In genomic region chr22:30564766-30565118, GRCh38 we compare ENCODE assay signal across 16 cellular contexts. TPM values are rescaled to one million over a fixed set of nuclear protein-coding genes. Genes with fewer than 3 reads are reported as not detected.
DNase-seq lines count a peak whose midpoint lies in the region; ATAC-seq, FAIRE-seq and TF ChIP-seq lines count a peak whose summit lies in the region.
"Had no signal": no experiment of that assay in that cellular context is flagged by ENCODE, and none has a peak within 500 bp of the region (broad histone marks: within the 10 kb centered on the region; RNA-seq: fewer than 3 reads in every experiment).

No MANE protein-coding gene starts in this region.

- POLR2A ChIA-PET in HepG2 (lab: Yijun Ruan, JAX), result interaction anchor here (2.1 kb wide), 1 partner anchor 27 kb away, joined by 7 read pairs; the partner anchor contains the start of gene PES1

- DNase-seq in HepG2 (ENCODE audit: low spot score), result no peak
- DNase-seq in right lobe of liver, result no peak
- DNase-seq in caudate nucleus (lab: John Stamatoyannopoulos, UW), result peak in 15 of 61 donors; percentile 8 to 35 (median 20)
- DNase-seq in mucosa of gallbladder (ENCODE audit: low spot score), result peak; percentile 53
- DNase-seq in mesothelial cell of epicardium (ENCODE audit: low spot score in 2 of 2, unreplicated experiment in 2 of 2), result no peak
- no peak for DNase-seq in type B pancreatic cell (ENCODE audit: extremely low spot score, unreplicated experiment)
- DNase-seq in T-helper 9 cell, result no peak
- DNase-seq: Calu3, DMS79, KG1, NCI-H1694, NCI-H446, NCI-H748 treated with DMSO at 0.1 percent for 48 hours, PC-9 had no signal

- no peak for TF ChIP-seq CTCF in HepG2 (CRISPR knock-in tag; IDR thresholded peaks at IDR 0.05)
- no peak for TF ChIP-seq CTCF in right lobe of liver (IDR thresholded peaks at IDR 0.05)
- TF ChIP-seq CTCF in mesothelial cell of epicardium (IDR thresholded peaks at IDR 0.05; ENCODE audit: unreplicated experiment), result no peak
- no peak for TF ChIP-seq CTCF in type B pancreatic cell (conservative IDR thresholded peaks at IDR 0.05)

- WGBS in HepG2 (ENCODE audit: low lambda C conversion rate), result 10% methylated on average over 3 of the region's 3 CpGs
- 45% methylated on average over 2 of the region's 3 CpGs for WGBS in right lobe of liver (ENCODE audit: insufficient coverage, low coverage, low lambda C conversion rate, missing lambda C conversion rate)

- intact Hi-C loops in HepG2 (cut with micrococcal nuclease; ENCODE audit: unreplicated experiment) (no loop called here), right lobe of liver (cut with DNase I) (no loop called here)

- peaks cover 53% of the 10 kb centered on the region for H3K4me1 ChIP-seq in HepG2 (ENCODE audit: insufficient read depth, low read length)
- H3K4me1 ChIP-seq in right lobe of liver, result peaks cover 0 to 4% (median 0%) of the 10 kb centered on the region in 4 donors
- H3K4me1 ChIP-seq: SJSA1 had no signal

- H3K9me3 Mint-ChIP-seq in mesothelial cell of epicardium (peaks cover 4% of the 10 kb centered on the region), type B pancreatic cell (no peaks in the 10 kb centered on the region)

- H2AFZ ChIP-seq in HepG2 (ENCODE audit: low read length), result no peak overlapping the region
- H2AFZ ChIP-seq: PC-9 had no signal

- H3K27ac Mint-ChIP-seq in mesothelial cell of epicardium (no peak overlapping the region), type B pancreatic cell (no peak overlapping the region)

- peak; percentile 12; the same call in 1 of the 3 replicates for ATAC-seq in HepG2
- no peak for ATAC-seq in right lobe of liver

- H3K9ac ChIP-seq in HepG2 (ENCODE audit: insufficient read depth, low read depth, low read length), result no peak overlapping the region

- H3K27me3 ChIP-seq in HepG2 (ENCODE audit: control insufficient read depth in 1 of 2, insufficient read depth in 2 of 2, low read length in 2 of 2) (no peaks in the 10 kb centered on the region), right lobe of liver (no peaks in the 10 kb centered on the region)

- no peak for TF ChIP-seq EP300 in HepG2 (IDR thresholded peaks at IDR 0.05; ENCODE audit: low read depth in 2 of 2, low read length in 2 of 2)
- no peak for TF ChIP-seq EP300 in HepG2 (CRISPR knock-in tag; IDR thresholded peaks at IDR 0.05; ENCODE audit: borderline replicate concordance)

- in situ Hi-C loops in HepG2 (cut with HindIII; ENCODE audit: extremely low pct_ligation_motif_present, low pct_unique_long_range_greater_than_20kb), result no loop called here

- no peaks in the 10 kb centered on the region for H4K20me1 ChIP-seq in HepG2 (ENCODE audit: insufficient read depth, low read length)

- no TSS peak for BruUV-seq in HepG2 (replicated peaks; lab: Mats Ljungman, UMichigan)

- H3K4me3 Mint-ChIP-seq in mesothelial cell of epicardium, result no peak overlapping the region
- H3K4me3 Mint-ChIP-seq in type B pancreatic cell, result no peak overlapping the region

- H3K36me3 Mint-ChIP-seq in mesothelial cell of epicardium, result no peaks in the 10 kb centered on the region
- no peaks in the 10 kb centered on the region for H3K36me3 Mint-ChIP-seq in type B pancreatic cell

- no peak for TF ChIP-seq RAD21 in HepG2 (CRISPR knock-in tag; IDR thresholded peaks at IDR 0.05)

- peaks cover 24% of the 10 kb centered on the region for H3K27me3 Mint-ChIP-seq in mesothelial cell of epicardium (ENCODE audit: low read depth)
- peaks cover 12% of the 10 kb centered on the region for H3K27me3 Mint-ChIP-seq in type B pancreatic cell

- CTCF ChIA-PET in HepG2 (lab: Yijun Ruan, JAX; ENCODE audit: low intra/inter-chr PET ratio, low total read pairs), result no interaction called here

- H3K4me2 ChIP-seq in HepG2 (ENCODE audit: low read depth, low read length), result no peak overlapping the region
- H3K4me2 ChIP-seq: PC-9 had no signal

- H3K4me1 Mint-ChIP-seq in mesothelial cell of epicardium (no peaks in the 10 kb centered on the region), type B pancreatic cell (ENCODE audit: unreplicated experiment) (peaks cover 3% of the 10 kb centered on the region)

- H3K4me3 ChIP-seq in HepG2 (replicated peaks in 1 of 3; ENCODE audit: insufficient read depth in 1 of 3, low read depth in 2 of 3, low read length in 3 of 3), result no peak overlapping the region
- no peak overlapping the region for H3K4me3 ChIP-seq in right lobe of liver
- H3K4me3 ChIP-seq: PC-9, SJSA1 had no signal

- H3K9me3 ChIP-seq in HepG2 (ENCODE audit: low read length) (no peaks in the 10 kb centered on the region), right lobe of liver (no peaks in the 10 kb centered on the region)
- H3K9me3 ChIP-seq: SJSA1 had no signal

- no peak for FAIRE-seq in HepG2 (lab: Jason Lieb, UNC)

- H3K36me3 ChIP-seq in HepG2 (replicated peaks in 1 of 2; ENCODE audit: control insufficient read depth in 1 of 2, insufficient read depth in 2 of 2, low read length in 2 of 2) (no peaks in the 10 kb centered on the region), right lobe of liver (no peaks in the 10 kb centered on the region)
- H3K36me3 ChIP-seq: SJSA1 had no signal

- TF ChIP-seq POLR2A in HepG2 (IDR thresholded peaks at IDR 0.05; ENCODE audit: insufficient read depth in 1 of 2, low read depth in 2 of 2, low read length in 2 of 2) (no peak), right lobe of liver (IDR thresholded peaks at IDR 0.05) (no peak)

- no peaks in the 10 kb centered on the region for H3K79me2 ChIP-seq in HepG2 (ENCODE audit: insufficient read depth, low read length)

- H3K27ac ChIP-seq in HepG2 (ENCODE audit: extremely low read length, insufficient read depth, low read length), result no peak overlapping the region
- no peak overlapping the region for H3K27ac ChIP-seq in right lobe of liver
- H3K27ac ChIP-seq in caudate nucleus (ENCODE audit: low read depth, low read length), result peak overlapping the region; percentile 58
- H3K27ac ChIP-seq: PC-9, SJSA1 had no signal

RNA-seq across cellular contexts. Expression of gene GAL3ST1, which starts 9.7 kb away (rescaled TPM):
- total RNA-seq in HepG2 (2016; rRNA removed; fragmentation: Illumina TruSeq; extraction: Trizol) (1.8 and 4.4 TPM in 2 replicates), right lobe of liver (1 to 10 TPM in 5 of 6 experiments, under 1 TPM in 1; 0.58 to 7.0 (median 3.3) TPM), mucosa of gallbladder (102 TPM), mesothelial cell of epicardium (0.36 to 0.81 TPM (median 0.40 TPM) in 3 replicates), type B pancreatic cell (ENCODE audit: low replicate concordance) (5.0 and 5.9 TPM in 2 replicates)
- total RNA-seq in HepG2 (2016; cell fraction: cytosol; rRNA removed; fragmentation: Illumina TruSeq; extraction: Trizol; ENCODE audit: low read depth), result 7.9 and 9.7 TPM in 2 replicates
- 2.1 and 5.3 TPM in 2 replicates for total RNA-seq in HepG2 (2016; cell fraction: insoluble cytoplasmic fraction; rRNA removed; fragmentation: Illumina TruSeq; extraction: Trizol)
- 10.3 and 11.6 TPM in 2 replicates for total RNA-seq in HepG2 (2016; cell fraction: membrane; rRNA removed; fragmentation: Illumina TruSeq; extraction: Trizol)
- total RNA-seq in HepG2 (2016; cell fraction: nucleus; rRNA removed; fragmentation: Illumina TruSeq; extraction: Trizol), result 2.7 and 2.8 TPM in 2 replicates
- 14.7 and 18.9 TPM in 2 replicates for polyA plus RNA-seq in HepG2 (2011; rRNA removed)
- polyA plus RNA-seq in HepG2 (2011; cell fraction: cytosol; rRNA removed), result 14.3 and 23.4 TPM in 2 replicates
- polyA plus RNA-seq in HepG2 (2011; cell fraction: nucleus; rRNA removed), result 15.8 and 16.9 TPM in 2 replicates
- polyA plus RNA-seq in HepG2 (2012), result 7.5 and 10.2 TPM in 2 replicates
- 16.5 and 18.6 TPM in 2 replicates for polyA plus RNA-seq in HepG2 (2016; cell fraction: cytosol; fragmentation: Illumina TruSeq; extraction: Trizol; ENCODE audit: low read depth)
- polyA plus RNA-seq in HepG2 (2016; cell fraction: insoluble cytoplasmic fraction; fragmentation: Illumina TruSeq; extraction: Trizol; ENCODE audit: low read depth), result 4.1 and 5.6 TPM in 2 replicates
- 15.8 and 17.9 TPM in 2 replicates for polyA plus RNA-seq in HepG2 (2016; cell fraction: membrane; fragmentation: Illumina TruSeq; extraction: Trizol; ENCODE audit: low read depth)
- polyA plus RNA-seq in HepG2 (2016; cell fraction: nucleus; fragmentation: Illumina TruSeq; extraction: Trizol; ENCODE audit: insufficient read depth, low read depth), result 5.2 and 7.2 TPM in 2 replicates
- polyA minus RNA-seq in HepG2 (2011; rRNA and poly(A)+ RNA removed; ENCODE audit: low replicate concordance), result 17.8 TPM in 1 of 2 replicates, not detected in the other
- polyA minus RNA-seq in HepG2 (2011; cell fraction: cytosol; rRNA and poly(A)+ RNA removed), result 7.8 and 8.0 TPM in 2 replicates
- 2.3 and 2.6 TPM in 2 replicates for polyA minus RNA-seq in HepG2 (2011; cell fraction: nucleus; rRNA and poly(A)+ RNA removed)
- total RNA-seq: M059J, SJSA1 had no signal

RNA-seq across cellular contexts. Expression of gene SEC14L6, which starts 18.2 kb away (rescaled TPM):
- total RNA-seq in HepG2 (2016; rRNA removed; fragmentation: Illumina TruSeq; extraction: Trizol) (0.09 and 0.11 TPM in 2 replicates), right lobe of liver (under 1 TPM in 5 of 6 experiments, not detected in 1; 0.06 to 0.39 (median 0.12) TPM), mucosa of gallbladder (6.0 TPM), mesothelial cell of epicardium (2.0 to 2.3 TPM (median 2.1 TPM) in 3 replicates), type B pancreatic cell (ENCODE audit: low replicate concordance) (0.98 and 1.5 TPM in 2 replicates)
- total RNA-seq in HepG2 (2016; cell fraction: cytosol; rRNA removed; fragmentation: Illumina TruSeq; extraction: Trizol; ENCODE audit: low read depth), result not detected in 2 replicates
- total RNA-seq in HepG2 (2016; cell fraction: insoluble cytoplasmic fraction; rRNA removed; fragmentation: Illumina TruSeq; extraction: Trizol), result 0.04 and 0.09 TPM in 2 replicates
- total RNA-seq in HepG2 (2016; cell fraction: membrane; rRNA removed; fragmentation: Illumina TruSeq; extraction: Trizol), result 0.17 and 0.19 TPM in 2 replicates
- 0.16 and 0.34 TPM in 2 replicates for total RNA-seq in HepG2 (2016; cell fraction: nucleus; rRNA removed; fragmentation: Illumina TruSeq; extraction: Trizol)
- 9.3 and 13.7 TPM in 2 replicates for polyA plus RNA-seq in HepG2 (2011; rRNA removed)
- 4.5 and 7.7 TPM in 2 replicates for polyA plus RNA-seq in HepG2 (2011; cell fraction: cytosol; rRNA removed)
- polyA plus RNA-seq in HepG2 (2011; cell fraction: nucleus; rRNA removed), result 19.8 and 19.9 TPM in 2 replicates
- 4.9 and 5.3 TPM in 2 replicates for polyA plus RNA-seq in HepG2 (2012)
- 0.11 TPM in 1 of 2 replicates, not detected in the other for polyA plus RNA-seq in HepG2 (2016; cell fraction: cytosol; fragmentation: Illumina TruSeq; extraction: Trizol; ENCODE audit: low read depth)
- 0.13 and 0.31 TPM in 2 replicates for polyA plus RNA-seq in HepG2 (2016; cell fraction: insoluble cytoplasmic fraction; fragmentation: Illumina TruSeq; extraction: Trizol; ENCODE audit: low read depth)
- polyA plus RNA-seq in HepG2 (2016; cell fraction: membrane; fragmentation: Illumina TruSeq; extraction: Trizol; ENCODE audit: low read depth), result 0.05 and 0.07 TPM in 2 replicates
- 0.21 and 0.25 TPM in 2 replicates for polyA plus RNA-seq in HepG2 (2016; cell fraction: nucleus; fragmentation: Illumina TruSeq; extraction: Trizol; ENCODE audit: insufficient read depth, low read depth)
- 6.8 TPM in 1 of 2 replicates, not detected in the other for polyA minus RNA-seq in HepG2 (2011; rRNA and poly(A)+ RNA removed; ENCODE audit: low replicate concordance)
- polyA minus RNA-seq in HepG2 (2011; cell fraction: cytosol; rRNA and poly(A)+ RNA removed), result 0.79 and 4.5 TPM in 2 replicates
- polyA minus RNA-seq in HepG2 (2011; cell fraction: nucleus; rRNA and poly(A)+ RNA removed), result 3.6 and 5.5 TPM in 2 replicates
- total RNA-seq: M059J, SJSA1 had no signal

RNA-seq across cellular contexts. Expression of gene PES1, which starts 27.0 kb away (rescaled TPM):
- total RNA-seq in HepG2 (2016; rRNA removed; fragmentation: Illumina TruSeq; extraction: Trizol), result 94.7 and 111 TPM in 2 replicates
- total RNA-seq in HepG2 (2016; cell fraction: cytosol; rRNA removed; fragmentation: Illumina TruSeq; extraction: Trizol; ENCODE audit: low read depth), result 23.4 and 23.7 TPM in 2 replicates
- total RNA-seq in HepG2 (2016; cell fraction: insoluble cytoplasmic fraction; rRNA removed; fragmentation: Illumina TruSeq; extraction: Trizol), result 106 and 120 TPM in 2 replicates
- total RNA-seq in HepG2 (2016; cell fraction: membrane; rRNA removed; fragmentation: Illumina TruSeq; extraction: Trizol), result 37.9 and 40.4 TPM in 2 replicates
- 46.0 and 52.0 TPM in 2 replicates for total RNA-seq in HepG2 (2016; cell fraction: nucleus; rRNA removed; fragmentation: Illumina TruSeq; extraction: Trizol)
- 65.1 and 70.0 TPM in 2 replicates for polyA plus RNA-seq in HepG2 (2011; rRNA removed)
- 60.6 and 70.4 TPM in 2 replicates for polyA plus RNA-seq in HepG2 (2011; cell fraction: cytosol; rRNA removed)
- polyA plus RNA-seq in HepG2 (2011; cell fraction: nucleus; rRNA removed), result 79.4 and 94.0 TPM in 2 replicates
- 40.1 and 42.9 TPM in 2 replicates for polyA plus RNA-seq in HepG2 (2012)
- polyA plus RNA-seq in HepG2 (2016; cell fraction: cytosol; fragmentation: Illumina TruSeq; extraction: Trizol; ENCODE audit: low read depth), result 14.6 and 17.1 TPM in 2 replicates
- polyA plus RNA-seq in HepG2 (2016; cell fraction: insoluble cytoplasmic fraction; fragmentation: Illumina TruSeq; extraction: Trizol; ENCODE audit: low read depth), result 110 and 112 TPM in 2 replicates
- polyA plus RNA-seq in HepG2 (2016; cell fraction: membrane; fragmentation: Illumina TruSeq; extraction: Trizol; ENCODE audit: low read depth), result 26.4 and 29.2 TPM in 2 replicates
- polyA plus RNA-seq in HepG2 (2016; cell fraction: nucleus; fragmentation: Illumina TruSeq; extraction: Trizol; ENCODE audit: insufficient read depth, low read depth), result 76.3 and 79.7 TPM in 2 replicates
- 210 and 241 TPM in 2 replicates for polyA minus RNA-seq in HepG2 (2011; rRNA and poly(A)+ RNA removed; ENCODE audit: low replicate concordance)
- 36.6 and 46.5 TPM in 2 replicates for polyA minus RNA-seq in HepG2 (2011; cell fraction: cytosol; rRNA and poly(A)+ RNA removed)
- polyA minus RNA-seq in HepG2 (2011; cell fraction: nucleus; rRNA and poly(A)+ RNA removed), result 50.9 and 67.1 TPM in 2 replicates
- total RNA-seq in right lobe of liver, result 10 to 100 TPM; 21.9 to 35.7 (median 31.4) TPM
- total RNA-seq in mucosa of gallbladder, result 62.6 TPM
- 66.5 to 68.2 TPM (median 68.1 TPM) in 3 replicates for total RNA-seq in mesothelial cell of epicardium
- 71.3 and 77.0 TPM in 2 replicates for total RNA-seq in type B pancreatic cell (ENCODE audit: low replicate concordance)

RNA-seq across cellular contexts. Expression of gene TCN2, which starts 42.2 kb away (rescaled TPM):
- total RNA-seq in HepG2 (2016; rRNA removed; fragmentation: Illumina TruSeq; extraction: Trizol) (0.31 TPM in 1 of 2 replicates, not detected in the other), right lobe of liver (10 to 100 TPM in 5 of 6 experiments, 1 to 10 TPM in 1; 8.9 to 14.6 (median 12.8) TPM), mucosa of gallbladder (186 TPM), mesothelial cell of epicardium (15.3 to 15.5 TPM (median 15.4 TPM) in 3 replicates), type B pancreatic cell (ENCODE audit: low replicate concordance) (9.0 and 14.5 TPM in 2 replicates)
- 0.30 TPM in 1 of 2 replicates, not detected in the other for total RNA-seq in HepG2 (2016; cell fraction: cytosol; rRNA removed; fragmentation: Illumina TruSeq; extraction: Trizol; ENCODE audit: low read depth)
- 0.15 and 0.45 TPM in 2 replicates for total RNA-seq in HepG2 (2016; cell fraction: insoluble cytoplasmic fraction; rRNA removed; fragmentation: Illumina TruSeq; extraction: Trizol)
- 0.17 and 0.28 TPM in 2 replicates for total RNA-seq in HepG2 (2016; cell fraction: membrane; rRNA removed; fragmentation: Illumina TruSeq; extraction: Trizol)
- total RNA-seq in HepG2 (2016; cell fraction: nucleus; rRNA removed; fragmentation: Illumina TruSeq; extraction: Trizol), result 0.34 and 0.43 TPM in 2 replicates
- polyA plus RNA-seq in HepG2 (2011; rRNA removed), result 0.29 and 0.67 TPM in 2 replicates
- 0.37 and 0.55 TPM in 2 replicates for polyA plus RNA-seq in HepG2 (2011; cell fraction: cytosol; rRNA removed)
- polyA plus RNA-seq in HepG2 (2011; cell fraction: nucleus; rRNA removed), result 0.35 and 0.59 TPM in 2 replicates
- 0.40 and 0.61 TPM in 2 replicates for polyA plus RNA-seq in HepG2 (2012)
- 0.06 and 0.10 TPM in 2 replicates for polyA plus RNA-seq in HepG2 (2016; cell fraction: cytosol; fragmentation: Illumina TruSeq; extraction: Trizol; ENCODE audit: low read depth)
- polyA plus RNA-seq in HepG2 (2016; cell fraction: insoluble cytoplasmic fraction; fragmentation: Illumina TruSeq; extraction: Trizol; ENCODE audit: low read depth), result 0.20 and 0.21 TPM in 2 replicates
- 0.16 and 0.31 TPM in 2 replicates for polyA plus RNA-seq in HepG2 (2016; cell fraction: membrane; fragmentation: Illumina TruSeq; extraction: Trizol; ENCODE audit: low read depth)
- polyA plus RNA-seq in HepG2 (2016; cell fraction: nucleus; fragmentation: Illumina TruSeq; extraction: Trizol; ENCODE audit: insufficient read depth, low read depth), result 0.53 and 0.63 TPM in 2 replicates
- polyA minus RNA-seq in HepG2 (2011; rRNA and poly(A)+ RNA removed; ENCODE audit: low replicate concordance), result 0.30 and 0.87 TPM in 2 replicates
- not detected in 2 replicates for polyA minus RNA-seq in HepG2 (2011; cell fraction: cytosol; rRNA and poly(A)+ RNA removed)
- 0.12 TPM in 1 of 2 replicates, not detected in the other for polyA minus RNA-seq in HepG2 (2011; cell fraction: nucleus; rRNA and poly(A)+ RNA removed)

RNA-seq across cellular contexts. Expression of gene SEC14L4, which starts 59.2 kb away (rescaled TPM):
- total RNA-seq in HepG2 (2016; rRNA removed; fragmentation: Illumina TruSeq; extraction: Trizol) (not detected in 2 replicates), right lobe of liver (10 to 100 TPM in 5 of 6 experiments, 1 to 10 TPM in 1; 9.4 to 27.7 (median 17.9) TPM), mucosa of gallbladder (0.20 TPM), mesothelial cell of epicardium (0.11 to 0.36 TPM (median 0.20 TPM) in 3 replicates), type B pancreatic cell (ENCODE audit: low replicate concordance) (not detected in 2 replicates)
- not detected in 2 replicates for total RNA-seq in HepG2 (2016; cell fraction: cytosol; rRNA removed; fragmentation: Illumina TruSeq; extraction: Trizol; ENCODE audit: low read depth)
- 0.04 TPM in 1 of 2 replicates, not detected in the other for total RNA-seq in HepG2 (2016; cell fraction: insoluble cytoplasmic fraction; rRNA removed; fragmentation: Illumina TruSeq; extraction: Trizol)
- not detected in 2 replicates for total RNA-seq in HepG2 (2016; cell fraction: membrane; rRNA removed; fragmentation: Illumina TruSeq; extraction: Trizol)
- total RNA-seq in HepG2 (2016; cell fraction: nucleus; rRNA removed; fragmentation: Illumina TruSeq; extraction: Trizol), result not detected in 2 replicates
- 0.59 and 0.93 TPM in 2 replicates for polyA plus RNA-seq in HepG2 (2011; rRNA removed)
- polyA plus RNA-seq in HepG2 (2011; cell fraction: cytosol; rRNA removed), result 0.39 and 0.47 TPM in 2 replicates
- 1.6 and 2.3 TPM in 2 replicates for polyA plus RNA-seq in HepG2 (2011; cell fraction: nucleus; rRNA removed)
- polyA plus RNA-seq in HepG2 (2012), result 0.58 and 0.65 TPM in 2 replicates
- polyA plus RNA-seq in HepG2 (2016; cell fraction: cytosol; fragmentation: Illumina TruSeq; extraction: Trizol; ENCODE audit: low read depth), result not detected in 2 replicates
- not detected in 2 replicates for polyA plus RNA-seq in HepG2 (2016; cell fraction: insoluble cytoplasmic fraction; fragmentation: Illumina TruSeq; extraction: Trizol; ENCODE audit: low read depth)
- polyA plus RNA-seq in HepG2 (2016; cell fraction: membrane; fragmentation: Illumina TruSeq; extraction: Trizol; ENCODE audit: low read depth), result not detected in 2 replicates
- polyA plus RNA-seq in HepG2 (2016; cell fraction: nucleus; fragmentation: Illumina TruSeq; extraction: Trizol; ENCODE audit: insufficient read depth, low read depth), result not detected in 2 replicates
- 0.94 and 6.3 TPM in 2 replicates for polyA minus RNA-seq in HepG2 (2011; rRNA and poly(A)+ RNA removed; ENCODE audit: low replicate concordance)
- 0.40 TPM in 1 of 2 replicates, not detected in the other for polyA minus RNA-seq in HepG2 (2011; cell fraction: cytosol; rRNA and poly(A)+ RNA removed)
- 0.13 and 0.99 TPM in 2 replicates for polyA minus RNA-seq in HepG2 (2011; cell fraction: nucleus; rRNA and poly(A)+ RNA removed)
- total RNA-seq: M059J, SJSA1 had no signal
